In the genomic region with DNA sequence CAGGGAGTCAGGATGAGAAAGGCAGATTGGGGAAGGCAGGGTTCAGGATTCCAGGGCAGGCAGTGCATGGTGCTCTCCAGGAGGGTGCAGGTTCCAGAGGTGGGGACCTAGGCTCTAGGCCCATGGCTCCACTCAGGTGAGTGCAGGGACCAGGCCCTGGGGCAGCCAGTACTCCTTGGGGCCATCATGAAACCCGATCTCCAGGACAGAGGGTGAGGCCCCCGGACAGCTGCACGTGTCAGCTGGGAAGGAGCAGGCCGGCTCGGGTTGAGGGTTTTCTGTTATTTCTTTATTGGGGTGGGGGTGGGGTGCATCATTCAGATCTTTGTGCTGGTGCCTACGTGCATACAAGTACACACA, we compare ENCODE assay signal across 11 cellular contexts. TPM values are rescaled to one million over a fixed set of nuclear protein-coding genes. Genes with fewer than 3 reads are reported as not detected.
DNase-seq lines count a peak whose midpoint lies in the region; ATAC-seq, FAIRE-seq and TF ChIP-seq lines count a peak whose summit lies in the region.
"Had no signal": no experiment of that assay in that cellular context is flagged by ENCODE, and none has a peak within 500 bp of the region (broad histone marks: within the 10 kb centered on the region; RNA-seq: fewer than 3 reads in every experiment).

No MANE protein-coding gene starts in this region.

- FAIRE-seq in astrocyte (lab: Jason Lieb, UNC) = no peak
- FAIRE-seq in HTR-8/SVneo (lab: Jason Lieb, UNC) = no peak
- FAIRE-seq: endometrium had no signal

- peak overlapping the region; percentile 17 to 27 for H3K4me3 Mint-ChIP-seq in activated T-cell treated with anti-CD3 and anti-CD28 coated beads, Interleukin-2, amount 50 U/mL, for 72 hours
- no peak overlapping the region for H3K4me3 Mint-ChIP-seq in astrocyte (ENCODE audit: unreplicated experiment)

- H3K9me3 Mint-ChIP-seq in activated T-cell treated with anti-CD3 and anti-CD28 coated beads, Interleukin-2, amount 50 U/mL, for 72 hours = no peaks in the 10 kb centered on the region
- no peaks in the 10 kb centered on the region for H3K9me3 Mint-ChIP-seq in astrocyte (ENCODE audit: unreplicated experiment)

- H3K27me3 Mint-ChIP-seq in activated T-cell treated with anti-CD3 and anti-CD28 coated beads, Interleukin-2, amount 50 U/mL, for 72 hours (ENCODE audit: low read depth) = no peaks in the 10 kb centered on the region
- H3K27me3 Mint-ChIP-seq in astrocyte (ENCODE audit: low read depth, unreplicated experiment) = no peaks in the 10 kb centered on the region

- H2AFZ ChIP-seq in astrocyte (ENCODE audit: low read depth, low read length) = no peak overlapping the region

- TF ChIP-seq POLR2A in transverse colon (IDR thresholded peaks at IDR 0.05) = no peak

- TF ChIP-seq CTCF in astrocyte (IDR thresholded peaks at IDR 0.05; ENCODE audit: insufficient read depth, low read depth, low read length) (no peak), transverse colon (IDR thresholded peaks at IDR 0.05) (no peak)

- no peak overlapping the region for H3K4me3 ChIP-seq in astrocyte (ENCODE audit: insufficient read depth, low read depth, low read length)
- peak overlapping the region in 1 of 2 donors; percentile 63 for H3K4me3 ChIP-seq in muscle layer of colon (ENCODE audit: low read depth in 1 of 2, low read length in 2 of 2)
- H3K4me3 ChIP-seq in transverse colon = no peak overlapping the region
- no peak overlapping the region for H3K4me3 ChIP-seq in HAP-1

- WGBS in transverse colon (ENCODE audit: low coverage in 1 of 2), 2 donors = 62% methylated on average over 6 of the region's 6 CpGs; no CpG with 5 or more reads in 1 of the 2 donors

- no peak for TF ChIP-seq EP300 in transverse colon (IDR thresholded peaks at IDR 0.05; ENCODE audit: low read depth)

- H3K27ac ChIP-seq in astrocyte (ENCODE audit: low read depth, low read length) (no peak overlapping the region), muscle layer of colon (ENCODE audit: low read depth, low read length) (peak overlapping the region; percentile 92), transverse colon (peak overlapping the region; percentile 87 to 95 (median 91))

- peaks cover 27% of the 10 kb centered on the region for H4K20me1 ChIP-seq in astrocyte (ENCODE audit: insufficient read depth, low read length)

- H3K27me3 ChIP-seq in astrocyte (ENCODE audit: insufficient read depth, low read length) (no peaks in the 10 kb centered on the region), muscle layer of colon (ENCODE audit: control insufficient read depth in 1 of 2, insufficient read depth in 2 of 2, low read length in 2 of 2) (no peaks in the 10 kb centered on the region), transverse colon (peaks cover 6% of the 10 kb centered on the region), HAP-1 (ENCODE audit: low read depth) (no peaks in the 10 kb centered on the region)

- in situ Hi-C loops in transverse colon (cut with MboI; ENCODE audit: low pct_ligation_motif_present in 1 of 4, low pct_unique_long_range_greater_than_20kb in 1 of 4, low sequenced_read_pairs in 3 of 4) = loop anchor here in 1 of 4 donors (10.0 kb wide), 1 partner anchor 78 kb away; no protein-coding TSS in a partner anchor
- in situ Hi-C loops in HAP-1 (cut with MboI; ENCODE audit: low sequenced_read_pairs) = no loop called here

- H3K4me1 Mint-ChIP-seq in activated T-cell treated with anti-CD3 and anti-CD28 coated beads, Interleukin-2, amount 50 U/mL, for 72 hours (ENCODE audit: low read depth) = no peaks in the 10 kb centered on the region
- H3K4me1 Mint-ChIP-seq in astrocyte (ENCODE audit: low read depth, unreplicated experiment) = peaks cover 18% of the 10 kb centered on the region

- H3K9ac ChIP-seq in astrocyte (ENCODE audit: low read length) = no peak overlapping the region
- peak overlapping the region; percentile 27 for H3K9ac ChIP-seq in muscle layer of colon (ENCODE audit: low read length)

- ATAC-seq in activated T-cell treated with anti-CD3 and anti-CD28 coated beads, Interleukin-2, amount 50 U/mL, for 72 hours (replicated peaks in 1 of 2) = no peak

- no peak overlapping the region for H3K27ac Mint-ChIP-seq in activated T-cell treated with anti-CD3 and anti-CD28 coated beads, Interleukin-2, amount 50 U/mL, for 72 hours
- H3K27ac Mint-ChIP-seq in astrocyte (ENCODE audit: unreplicated experiment) = peak overlapping the region; percentile 69

- H3K4me2 ChIP-seq in astrocyte (ENCODE audit: low read length) = peak overlapping the region; percentile 19

- H3K36me3 ChIP-seq in astrocyte (ENCODE audit: insufficient read depth, low read length) (no peaks in the 10 kb centered on the region), muscle layer of colon (ENCODE audit: insufficient read depth, low read length) (peaks cover 8% of the 10 kb centered on the region), transverse colon (no peaks in the 10 kb centered on the region), HAP-1 (replicated peaks) (no peaks in the 10 kb centered on the region)

- intact Hi-C loops in transverse colon (cut with DNase I; ENCODE audit: low total_unique reads) = no loop called here

- H3K79me2 ChIP-seq in astrocyte (ENCODE audit: insufficient read depth, low read length) = peaks cover 33% of the 10 kb centered on the region

- H3K4me1 ChIP-seq in astrocyte (ENCODE audit: insufficient read depth, low read length) (peaks cover 46% of the 10 kb centered on the region), muscle layer of colon (ENCODE audit: insufficient read depth, low read length) (peaks cover 84% of the 10 kb centered on the region), transverse colon (peaks cover 60 to 92% (median 80%) of the 10 kb centered on the region in 4 donors), HAP-1 (no peaks in the 10 kb centered on the region; the same call in 1 of the 2 replicates)

- no peaks in the 10 kb centered on the region for H3K9me3 ChIP-seq in astrocyte (ENCODE audit: insufficient read depth, low read depth, low read length)
- H3K9me3 ChIP-seq in muscle layer of colon (ENCODE audit: low read length) = no peaks in the 10 kb centered on the region
- no peaks in the 10 kb centered on the region for H3K9me3 ChIP-seq in transverse colon
- no peaks in the 10 kb centered on the region for H3K9me3 ChIP-seq in HAP-1

- no peak for DNase-seq in activated T-cell treated with anti-CD3 and anti-CD28 coated beads, Interleukin-2, amount 50 U/mL, for 72 hours
- DNase-seq in activated T-cell treated with anti-CD3 and anti-CD28 coated beads for 4 hours = no peak
- DNase-seq in astrocyte (ENCODE audit: low read depth) = no peak
- DNase-seq in transverse colon = no peak
- no peak for DNase-seq in HAP-1 (ENCODE audit: low spot score in 2 of 2)
- no peak for DNase-seq in HTR-8/SVneo (ENCODE audit: insufficient read length, low spot score)
- DNase-seq in T-helper 9 cell = no peak
- DNase-seq: AML-193, Kasumi-1 had no signal

- H3K36me3 Mint-ChIP-seq in activated T-cell treated with anti-CD3 and anti-CD28 coated beads, Interleukin-2, amount 50 U/mL, for 72 hours (ENCODE audit: insufficient read depth in 2 of 2) = no peaks in the 10 kb centered on the region
- H3K36me3 Mint-ChIP-seq in astrocyte (ENCODE audit: low read depth, unreplicated experiment) = peaks cover 2% of the 10 kb centered on the region

RNA-seq across cellular contexts. Expression of a gene that starts 1.3 kb away (rescaled TPM):
- 1 to 10 TPM; 5.5 to 8.5 TPM for total RNA-seq in activated T-cell treated with anti-CD3 and anti-CD28 coated beads, Interleukin-2, amount 50 U/mL, for 72 hours
- 31.3 and 38.3 TPM in 2 replicates for total RNA-seq in astrocyte
- total RNA-seq in transverse colon = 100 to 1,000 TPM in 1 of 4 donors, 10 to 100 TPM in 3; 13.9 to 149 (median 33.8) TPM

RNA-seq across cellular contexts. Expression of a gene that starts 40.8 kb away (rescaled TPM):
- total RNA-seq in activated T-cell treated with anti-CD3 and anti-CD28 coated beads, Interleukin-2, amount 50 U/mL, for 72 hours = under 1 TPM; 0.35 to 0.36 TPM
- total RNA-seq in astrocyte (0.34 and 0.38 TPM in 2 replicates), transverse colon (1 to 10 TPM in 2 of 4 donors, not detected in 2; 1.1 to 1.4 TPM)
